ENCODE assay signal across 8 cellular contexts in the genomic region with DNA sequence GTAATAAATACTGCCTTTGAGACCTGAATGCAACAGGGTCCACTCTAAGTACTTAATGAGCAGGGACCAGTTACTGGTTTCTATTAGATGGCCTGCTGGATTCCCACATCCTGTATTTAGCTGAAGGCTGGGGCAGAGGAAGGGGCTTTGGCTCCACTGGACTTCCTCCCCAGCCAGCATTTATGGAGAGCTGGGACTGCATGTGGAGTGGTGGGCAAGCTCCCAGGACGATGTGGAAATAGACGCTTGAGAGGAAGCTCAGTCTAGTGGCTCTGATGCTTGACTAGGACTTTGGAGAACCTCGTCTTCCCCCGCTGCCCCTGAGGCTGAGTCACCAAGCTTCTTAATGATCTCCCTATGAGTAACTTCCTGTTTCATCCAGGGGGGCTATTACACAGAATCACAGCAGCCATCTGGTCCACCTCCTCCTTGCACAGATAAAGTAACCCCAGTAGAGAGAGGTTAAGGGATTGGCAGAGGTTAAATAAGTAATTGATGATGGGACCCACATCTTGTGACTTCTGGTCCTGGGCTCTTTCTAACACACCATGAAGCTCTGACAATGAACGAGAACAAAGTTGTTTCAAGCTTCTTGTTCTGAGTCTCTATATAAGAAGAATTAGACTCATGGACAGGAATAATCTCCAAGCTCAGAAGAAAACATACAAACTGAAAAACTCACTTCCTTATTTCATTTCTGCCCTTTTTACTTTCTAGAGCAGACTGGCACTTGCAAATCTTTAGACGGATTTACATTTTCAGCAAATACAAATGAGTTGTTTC.
DNase-seq lines count a peak whose midpoint lies in the region; ATAC-seq and TF ChIP-seq lines count a peak whose summit lies in the region.

No MANE protein-coding gene starts in this region.

- intact Hi-C loops in HCT116 (cut with micrococcal nuclease), result no loop called here
- intact Hi-C loops in activated T-helper 1 cell treated with anti-CD3 and anti-CD28 coated beads, Interleukin-12 subunit alpha, Interleukin-12 subunit beta, Interleukin-2, Interleukin-4 antibody, amounts not matched to agents 30 ng/mL and 10 ng/mL and 1 ng/mL, durations not matched to agents 14 hours and 24 hours and 36 hours (cut with micrococcal nuclease), result no loop called here

- BruUV-seq in HCT116 (replicated peaks; lab: Mats Ljungman, UMichigan), result no TSS peak

- peak overlapping the region; percentile 77 for H3K4me2 ChIP-seq in HCT116 (ENCODE audit: low read length)

- no peaks in the 10 kb centered on the region for H3K36me3 Mint-ChIP-seq in activated T-helper 1 cell treated with anti-CD3 and anti-CD28 coated beads, Interleukin-12 subunit alpha, Interleukin-12 subunit beta, Interleukin-2, Interleukin-4 antibody, amounts not matched to agents 30 ng/mL and 10 ng/mL and 1 ng/mL, durations not matched to agents 14 hours and 24 hours and 36 hours (ENCODE audit: low read depth)

- ATAC-seq in HCT116, result peak; percentile 82

- POLR2A ChIA-PET in HCT116 (lab: Charles Lee), result interaction anchor here (1.2 kb wide), 1 partner anchor 10 kb away, joined by 4 read pairs; no protein-coding TSS in a partner anchor

- peak overlapping the region in 1 of 2 experiments; percentile 33; a peak in 2 of 4 replicates for H3K4me3 ChIP-seq in HCT116 (replicated peaks in 1 of 2; ENCODE audit: low read depth in 1 of 2, low read length in 2 of 2)
- H3K4me3 ChIP-seq in MG63, result no peak overlapping the region
- H3K4me3 ChIP-seq in adipocyte (ENCODE audit: low read length), result no peak overlapping the region

- H2AFZ ChIP-seq in HCT116 (ENCODE audit: low read depth, low read length, poor library complexity, severe bottlenecking), result peak overlapping the region; percentile 97

- H3K79me2 ChIP-seq in HCT116 (ENCODE audit: insufficient read depth, low read length), result no peaks in the 10 kb centered on the region

- H3K4me3 Mint-ChIP-seq in activated T-helper 1 cell treated with anti-CD3 and anti-CD28 coated beads, Interleukin-12 subunit alpha, Interleukin-12 subunit beta, Interleukin-2, Interleukin-4 antibody, amounts not matched to agents 30 ng/mL and 10 ng/mL and 1 ng/mL, durations not matched to agents 14 hours and 24 hours and 36 hours, result no peak overlapping the region

- H3K4me1 ChIP-seq in HCT116 (ENCODE audit: control insufficient read depth in 1 of 2, insufficient read depth in 2 of 2, low read length in 2 of 2), result peaks cover 17 to 26% of the 10 kb centered on the region in 2 experiments
- H3K4me1 ChIP-seq in adipocyte (ENCODE audit: control insufficient read depth, insufficient read depth, low read length), result peaks cover 35% of the 10 kb centered on the region

- no peak overlapping the region for H3K9ac ChIP-seq in HCT116 (ENCODE audit: low read length)
- no peak overlapping the region for H3K9ac ChIP-seq in adipocyte (ENCODE audit: low read length)

- H3K27me3 ChIP-seq in HCT116 (ENCODE audit: insufficient read depth, low read length), result no peaks in the 10 kb centered on the region
- H3K27me3 ChIP-seq in MG63, result no peaks in the 10 kb centered on the region
- no peaks in the 10 kb centered on the region for H3K27me3 ChIP-seq in adipocyte (replicated peaks; ENCODE audit: control insufficient read depth, insufficient read depth, low read length)

- H3K9me2 ChIP-seq in HCT116 (ENCODE audit: insufficient read depth), result no peaks in the 10 kb centered on the region

- DNase-seq in 8988T (peak; percentile 52), GM10266 (ENCODE audit: extremely low spot score) (peak; percentile 63), HCT116 (ENCODE audit: low read depth, low spot score) (peak; percentile 44), MG63 (peak; percentile 97), adipocyte (ENCODE audit: low read depth) (peak; percentile 84), iris pigment epithelial cell (ENCODE audit: low read depth) (peak; percentile 98)
- peak; percentile 8 to 41 for DNase-seq in stimulated activated CD8-positive, alpha-beta memory T cell treated with anti-CD3 and anti-CD28 coated beads, Interleukin-7, amount 100 ng/mL, for 48 hours (ENCODE audit: extremely low read depth in 1 of 2, low read depth in 1 of 2)
- DNase-seq in activated T-helper 1 cell treated with anti-CD3 and anti-CD28 coated beads, Interleukin-12 subunit alpha, Interleukin-12 subunit beta, Interleukin-2, Interleukin-4 antibody, amounts not matched to agents 30 ng/mL and 10 ng/mL and 1 ng/mL, durations not matched to agents 14 hours and 24 hours and 36 hours (ENCODE audit: low spot score), result no peak

- TF ChIP-seq POLR2A in HCT116 (IDR thresholded peaks at IDR 0.05; ENCODE audit: borderline replicate concordance, extremely low read depth, insufficient read depth, insufficient read length), result no peak

- H3K36me3 ChIP-seq in HCT116 (ENCODE audit: control insufficient read depth in 1 of 2, insufficient read depth in 2 of 2, low read length in 2 of 2), result no peaks in the 10 kb centered on the region
- H3K36me3 ChIP-seq in MG63, result no peaks in the 10 kb centered on the region
- H3K36me3 ChIP-seq in adipocyte (ENCODE audit: control insufficient read depth, insufficient read depth, low read length, severe bottlenecking), result no peaks in the 10 kb centered on the region

- no peaks in the 10 kb centered on the region for H4K20me1 ChIP-seq in HCT116 (ENCODE audit: insufficient read depth)

- H3K9me3 ChIP-seq in HCT116 (ENCODE audit: control insufficient read depth in 1 of 2, insufficient read depth in 1 of 2, low read depth in 1 of 2, low read length in 2 of 2) (no peaks in the 10 kb centered on the region), MG63 (no peaks in the 10 kb centered on the region), adipocyte (ENCODE audit: control insufficient read depth, low read length) (no peaks in the 10 kb centered on the region)

- H3K27ac Mint-ChIP-seq in activated T-helper 1 cell treated with anti-CD3 and anti-CD28 coated beads, Interleukin-12 subunit alpha, Interleukin-12 subunit beta, Interleukin-2, Interleukin-4 antibody, amounts not matched to agents 30 ng/mL and 10 ng/mL and 1 ng/mL, durations not matched to agents 14 hours and 24 hours and 36 hours, result no peak overlapping the region

- RAD21 ChIA-PET in HCT116 (lab: Charles Lee; ENCODE audit: low non-redundant PET in 1 of 2, low total read pairs in 2 of 2, uncharacterized antibody in 2 of 2, unreplicated experiment in 2 of 2), result no interaction called here

- no peak overlapping the region for H3K27ac ChIP-seq in HCT116 (ENCODE audit: low read depth, low read length)

- no peak for TF ChIP-seq RAD21 in HCT116 (IDR thresholded peaks at IDR 0.05; ENCODE audit: low read depth)

- H3K27me3 Mint-ChIP-seq in activated T-helper 1 cell treated with anti-CD3 and anti-CD28 coated beads, Interleukin-12 subunit alpha, Interleukin-12 subunit beta, Interleukin-2, Interleukin-4 antibody, amounts not matched to agents 30 ng/mL and 10 ng/mL and 1 ng/mL, durations not matched to agents 14 hours and 24 hours and 36 hours (ENCODE audit: insufficient read depth), result peaks cover 16% of the 10 kb centered on the region

- H3K9me3 Mint-ChIP-seq in activated T-helper 1 cell treated with anti-CD3 and anti-CD28 coated beads, Interleukin-12 subunit alpha, Interleukin-12 subunit beta, Interleukin-2, Interleukin-4 antibody, amounts not matched to agents 30 ng/mL and 10 ng/mL and 1 ng/mL, durations not matched to agents 14 hours and 24 hours and 36 hours, result no peaks in the 10 kb centered on the region

- peaks cover 10% of the 10 kb centered on the region for H3K4me1 Mint-ChIP-seq in activated T-helper 1 cell treated with anti-CD3 and anti-CD28 coated beads, Interleukin-12 subunit alpha, Interleukin-12 subunit beta, Interleukin-2, Interleukin-4 antibody, amounts not matched to agents 30 ng/mL and 10 ng/mL and 1 ng/mL, durations not matched to agents 14 hours and 24 hours and 36 hours (ENCODE audit: low read depth)

- CTCF ChIA-PET in HCT116 (lab: Charles Lee), result interaction anchor here (1.2 kb wide), 1 partner anchor 341 kb away, joined by 3 read pairs; no protein-coding TSS in a partner anchor

- TF ChIP-seq CTCF in GM10266 (IDR thresholded peaks at IDR 0.05; ENCODE audit: control insufficient read depth, insufficient read depth, low read depth, missing control alignments), result no peak
- no peak for TF ChIP-seq CTCF in HCT116 (IDR thresholded peaks at IDR 0.05 in 2 of 3, conservative IDR thresholded peaks at IDR 0.05 in 1 of 3; ENCODE audit: borderline replicate concordance in 1 of 3, insufficient read depth in 1 of 3, low read depth in 2 of 3, low read length in 2 of 3)

TF ChIP-seq in HCT116, 20 proteins besides CTCF, POLR2A, EP300 and RAD21 (continues in another document):
- TF ChIP-seq FOSL1 (IDR thresholded peaks at IDR 0.05; ENCODE audit: low read depth) (peak; percentile 88), ELF1 (IDR thresholded peaks at IDR 0.05; ENCODE audit: borderline replicate concordance, low read depth) (no peak), CBX3 (IDR thresholded peaks at IDR 0.05; ENCODE audit: low read depth) (peak; percentile 49; the same call in 1 of the 2 replicates), REST (IDR thresholded peaks at IDR 0.05; ENCODE audit: low read depth) (no peak), SP1 (IDR thresholded peaks at IDR 0.05; ENCODE audit: low read depth) (peak; percentile 56), SRF (IDR thresholded peaks at IDR 0.05; ENCODE audit: low read depth) (0 out of 2 replicates have a peak, but pooled peaks have one; percentile 46)
